In the genomic region with DNA sequence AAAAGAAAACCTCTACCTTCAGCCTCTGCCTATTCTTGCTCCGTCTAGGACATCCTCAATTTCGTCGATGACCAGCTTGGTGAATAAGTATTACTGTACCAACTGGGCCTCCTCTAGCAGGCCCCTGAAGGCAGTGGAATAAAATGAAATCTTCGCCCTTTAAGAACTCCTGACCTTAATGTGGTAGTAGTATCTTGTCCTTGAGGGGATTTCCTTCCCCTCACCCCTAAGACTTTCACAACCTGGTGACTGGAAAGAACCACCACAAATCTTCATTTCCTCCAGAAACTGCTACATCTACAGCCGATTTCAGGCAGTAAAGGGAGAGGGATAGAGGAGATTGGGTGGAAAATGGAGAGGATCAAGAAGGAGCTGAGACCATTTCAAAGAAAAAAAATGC, we compare ENCODE assay signal across 14 cellular contexts. TPM values are rescaled to one million over a fixed set of nuclear protein-coding genes. Genes with fewer than 3 reads are reported as not detected.
DNase-seq lines count a peak whose midpoint lies in the region; ATAC-seq and TF ChIP-seq lines count a peak whose summit lies in the region.
"Had no signal": no experiment of that assay in that cellular context is flagged by ENCODE, and none has a peak within 500 bp of the region (broad histone marks: within the 10 kb centered on the region; RNA-seq: fewer than 3 reads in every experiment).

No MANE protein-coding gene starts in this region.

- H3K36me3 ChIP-seq in SU-DHL-6 (ENCODE audit: low read length): no peaks in the 10 kb centered on the region; the same call in 1 of the 2 replicates
- peaks cover 48% of the 10 kb centered on the region for H3K36me3 ChIP-seq in brain microvascular endothelial cell (replicated peaks)

- no peaks in the 10 kb centered on the region for H3K27me3 ChIP-seq in SU-DHL-6 (ENCODE audit: low read length)
- H3K27me3 ChIP-seq in brain microvascular endothelial cell (replicated peaks): no peaks in the 10 kb centered on the region

- no peaks in the 10 kb centered on the region for H3K9me3 Mint-ChIP-seq in activated T-cell treated with anti-CD3 and anti-CD28 coated beads, Interleukin-2, amount 50 U/mL, for 72 hours
- no peaks in the 10 kb centered on the region for H3K9me3 Mint-ChIP-seq in effector memory CD8-positive, alpha-beta T cell
- H3K9me3 Mint-ChIP-seq in stimulated activated naive CD8-positive, alpha-beta T cell treated with anti-CD3 and anti-CD28 coated beads, Interleukin-15, Interleukin-2, amounts not matched to agents 100 ng/mL and 50 ng/mL, for 24 hours: no peaks in the 10 kb centered on the region

- peaks cover 30% of the 10 kb centered on the region for H3F3A ChIP-seq in SU-DHL-6 (ENCODE audit: insufficient read depth)

- H3K27ac Mint-ChIP-seq in activated T-cell treated with anti-CD3 and anti-CD28 coated beads, Interleukin-2, amount 50 U/mL, for 72 hours: peak overlapping the region; percentile 99
- peak overlapping the region; percentile 98 to 100 for H3K27ac Mint-ChIP-seq in effector memory CD8-positive, alpha-beta T cell
- peak overlapping the region; percentile 99 for H3K27ac Mint-ChIP-seq in stimulated activated naive CD8-positive, alpha-beta T cell treated with anti-CD3 and anti-CD28 coated beads, Interleukin-15, Interleukin-2, amounts not matched to agents 100 ng/mL and 50 ng/mL, for 24 hours

- TF ChIP-seq CTCF in SU-DHL-6 (IDR thresholded peaks at IDR 0.05; ENCODE audit: insufficient read depth, low read length, poor library complexity, severe bottlenecking) (no peak), brain microvascular endothelial cell (IDR thresholded peaks at IDR 0.05; ENCODE audit: low read depth, low read length, missing control alignments) (no peak)

- peaks cover 12% of the 10 kb centered on the region for H3K79me2 ChIP-seq in SU-DHL-6 (ENCODE audit: insufficient read depth, low read length)

- H3K4me3 Mint-ChIP-seq in activated T-cell treated with anti-CD3 and anti-CD28 coated beads, Interleukin-2, amount 50 U/mL, for 72 hours: peak overlapping the region; percentile 35 to 100
- H3K4me3 Mint-ChIP-seq in effector memory CD8-positive, alpha-beta T cell: peak overlapping the region; percentile 98 to 99
- H3K4me3 Mint-ChIP-seq in stimulated activated naive CD8-positive, alpha-beta T cell treated with anti-CD3 and anti-CD28 coated beads, Interleukin-15, Interleukin-2, amounts not matched to agents 100 ng/mL and 50 ng/mL, for 24 hours: peak overlapping the region; percentile 73

- peaks cover 64% of the 10 kb centered on the region for H3K4me1 Mint-ChIP-seq in activated T-cell treated with anti-CD3 and anti-CD28 coated beads, Interleukin-2, amount 50 U/mL, for 72 hours (ENCODE audit: low read depth)
- peaks cover 16 to 25% of the 10 kb centered on the region in 2 donors for H3K4me1 Mint-ChIP-seq in effector memory CD8-positive, alpha-beta T cell (ENCODE audit: low read depth in 2 of 2)
- peaks cover 60% of the 10 kb centered on the region for H3K4me1 Mint-ChIP-seq in stimulated activated naive CD8-positive, alpha-beta T cell treated with anti-CD3 and anti-CD28 coated beads, Interleukin-15, Interleukin-2, amounts not matched to agents 100 ng/mL and 50 ng/mL, for 24 hours (ENCODE audit: low read depth)

- no peaks in the 10 kb centered on the region for H4K20me1 ChIP-seq in SU-DHL-6 (ENCODE audit: low read depth, low read length)

- H3K4me3 ChIP-seq in SU-DHL-6 (ENCODE audit: insufficient read depth, low read length, poor library complexity, severe bottlenecking) (no peak overlapping the region), brain microvascular endothelial cell (ENCODE audit: low read depth, low read length) (no peak overlapping the region)

- no peak for ATAC-seq in activated T-cell treated with anti-CD3 and anti-CD28 coated beads, Interleukin-2, amount 50 U/mL, for 72 hours (replicated peaks in 1 of 2)
- no peak for ATAC-seq in effector memory CD8-positive, alpha-beta T cell (replicated peaks)
- ATAC-seq in HG03469 (IDR thresholded peaks at IDR 0.05; ENCODE audit: unreplicated experiment): no peak
- no peak for ATAC-seq in HG02610 (IDR thresholded peaks at IDR 0.05; ENCODE audit: unreplicated experiment)
- ATAC-seq: left cardiac atrium had no signal

- DNase-seq in activated T-cell treated with anti-CD3 and anti-CD28 coated beads, Interleukin-2, amount 50 U/mL, for 72 hours: no peak
- DNase-seq in activated T-cell treated with anti-CD3 and anti-CD28 coated beads, Interleukin-2, amount 50 U/mL, for 48 hours: no peak
- no peak for DNase-seq in effector memory CD8-positive, alpha-beta T cell
- DNase-seq in brain microvascular endothelial cell: no peak
- DNase-seq: left cardiac atrium; NCI-H2171 treated with DMSO at 0.1 percent for 48 hours; stimulated activated CD4-positive, alpha-beta T cell treated with anti-CD3 and anti-CD28 coated beads, Interleukin-12 subunit alpha, Interleukin-12 subunit beta, amount 100 ng/mL, for 4 hours had no signal

- no peak overlapping the region for H3K4me2 ChIP-seq in SU-DHL-6 (ENCODE audit: low read depth, low read length, poor library complexity, severe bottlenecking)

- no peak overlapping the region for H2AFZ ChIP-seq in SU-DHL-6 (ENCODE audit: low read depth, low read length, severe bottlenecking)

- in situ Hi-C loops in brain microvascular endothelial cell (cut with HindIII; ENCODE audit: low pct_ligation_motif_present, low sequenced_read_pairs): no loop called here

- H3K9ac ChIP-seq in SU-DHL-6 (ENCODE audit: low read length): no peak overlapping the region

- peak overlapping the region; percentile 35; the same call in 1 of the 2 replicates for H3K27ac ChIP-seq in SU-DHL-6 (ENCODE audit: low read depth, low read length)
- no peak overlapping the region for H3K27ac ChIP-seq in brain microvascular endothelial cell

- no peaks in the 10 kb centered on the region for H3K9me2 ChIP-seq in SU-DHL-6 (replicated peaks; ENCODE audit: insufficient read depth, low read length)

- H3K36me3 Mint-ChIP-seq in activated T-cell treated with anti-CD3 and anti-CD28 coated beads, Interleukin-2, amount 50 U/mL, for 72 hours (ENCODE audit: insufficient read depth in 2 of 2): peaks cover 24 to 38% of the 10 kb centered on the region in 2 donors
- peaks cover 45% of the 10 kb centered on the region for H3K36me3 Mint-ChIP-seq in effector memory CD8-positive, alpha-beta T cell (ENCODE audit: insufficient read depth)
- H3K36me3 Mint-ChIP-seq in stimulated activated naive CD8-positive, alpha-beta T cell treated with anti-CD3 and anti-CD28 coated beads, Interleukin-15, Interleukin-2, amounts not matched to agents 100 ng/mL and 50 ng/mL, for 24 hours (ENCODE audit: low read depth): peaks cover 63% of the 10 kb centered on the region

- no peaks in the 10 kb centered on the region for H3K27me3 Mint-ChIP-seq in activated T-cell treated with anti-CD3 and anti-CD28 coated beads, Interleukin-2, amount 50 U/mL, for 72 hours (ENCODE audit: low read depth)
- no peaks in the 10 kb centered on the region for H3K27me3 Mint-ChIP-seq in effector memory CD8-positive, alpha-beta T cell
- no peaks in the 10 kb centered on the region for H3K27me3 Mint-ChIP-seq in stimulated activated naive CD8-positive, alpha-beta T cell treated with anti-CD3 and anti-CD28 coated beads, Interleukin-15, Interleukin-2, amounts not matched to agents 100 ng/mL and 50 ng/mL, for 24 hours

- no peaks in the 10 kb centered on the region for H3K9me3 ChIP-seq in SU-DHL-6 (ENCODE audit: insufficient read depth, low read length)

RNA-seq across cellular contexts. Expression of gene HAX1, which starts 1.6 kb away (rescaled TPM):
- total RNA-seq in activated T-cell treated with anti-CD3 and anti-CD28 coated beads, Interleukin-2, amount 50 U/mL, for 72 hours: 100 to 1,000 TPM; 306 to 310 TPM

RNA-seq across cellular contexts. Expression of gene AQP10, which starts 50.1 kb away (rescaled TPM):
- not detected for total RNA-seq in activated T-cell treated with anti-CD3 and anti-CD28 coated beads, Interleukin-2, amount 50 U/mL, for 72 hours
- total RNA-seq: Daoy; left cardiac atrium; T-helper 1 cell treated with Interleukin-12 subunit alpha and Interleukin-12 subunit beta and Interleukin-4 antibody, amounts not matched to agents 30 ng/mL and 1 ng/mL, for 36 hours; ureter had no signal

RNA-seq across cellular contexts. Expression of gene UBAP2L, which starts 50.1 kb away (rescaled TPM):
- 100 to 1,000 TPM; 166 to 171 TPM for total RNA-seq in activated T-cell treated with anti-CD3 and anti-CD28 coated beads, Interleukin-2, amount 50 U/mL, for 72 hours

RNA-seq across cellular contexts. Expression of gene ATP8B2, which starts 54.5 kb away (rescaled TPM):
- total RNA-seq in activated T-cell treated with anti-CD3 and anti-CD28 coated beads, Interleukin-2, amount 50 U/mL, for 72 hours: 10 to 100 TPM; 37.4 to 52.6 TPM
